In the genomic region with DNA sequence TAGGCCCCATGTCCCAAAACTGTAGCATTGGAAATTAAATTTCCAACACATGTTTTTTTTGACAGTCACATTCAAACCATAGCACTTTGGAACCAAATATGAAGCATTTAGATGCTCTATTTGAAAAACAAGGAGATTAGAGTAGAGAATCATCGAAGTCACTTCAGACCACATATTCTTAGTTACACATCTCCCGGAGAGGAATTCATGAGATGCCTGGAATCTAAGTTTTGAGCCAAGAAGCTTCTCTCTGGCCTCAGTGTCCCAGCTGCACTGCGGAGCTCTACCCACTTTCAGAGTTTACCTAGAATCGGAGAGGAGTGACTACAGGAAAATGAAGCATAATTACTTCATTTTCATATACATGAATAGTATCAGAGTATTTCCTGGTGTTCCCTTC, we compare ENCODE assay signal across 16 cellular contexts.
"Had no signal": no experiment of that assay in that cellular context is flagged by ENCODE, and none has a peak within 500 bp of the region (broad histone marks: within the 10 kb centered on the region; RNA-seq: fewer than 3 reads in every experiment).

No MANE protein-coding gene starts in this region.

- H3K9me3 Mint-ChIP-seq: activated CD4-positive, alpha-beta memory T cell treated with anti-CD3 and anti-CD28 coated beads, Interleukin-2, amount 10 ng/mL, durations not matched to agents 7 days and 5 days; immature natural killer cell; natural killer cell treated with Interleukin-12 subunit alpha and Interleukin-12 subunit beta and Interleukin-15 and Interleukin-18, amount 100 ng/mL, for 72 hours had no signal

- H3K9me3 ChIP-seq: mucosa of descending colon, sigmoid colon had no signal

- ATAC-seq: left colon, mucosa of descending colon had no signal

- H3K27me3 ChIP-seq: sigmoid colon had no signal

- H3K27ac Mint-ChIP-seq: activated CD4-positive, alpha-beta memory T cell treated with anti-CD3 and anti-CD28 coated beads, Interleukin-2, amount 10 ng/mL, durations not matched to agents 7 days and 5 days; activated naive CD8-positive, alpha-beta T cell; natural killer cell treated with Interleukin-12 subunit alpha and Interleukin-12 subunit beta and Interleukin-15 and Interleukin-18, amount 100 ng/mL, for 72 hours had no signal

- H3K4me3 Mint-ChIP-seq: activated CD4-positive, alpha-beta memory T cell treated with anti-CD3 and anti-CD28 coated beads, Interleukin-2, amount 10 ng/mL, durations not matched to agents 7 days and 5 days; activated naive CD8-positive, alpha-beta T cell; immature natural killer cell; natural killer cell treated with Interleukin-12 subunit alpha and Interleukin-12 subunit beta and Interleukin-15 and Interleukin-18, amount 100 ng/mL, for 72 hours had no signal

- H3K36me3 Mint-ChIP-seq: activated naive CD8-positive, alpha-beta T cell; natural killer cell treated with Interleukin-12 subunit alpha and Interleukin-12 subunit beta and Interleukin-15 and Interleukin-18, amount 100 ng/mL, for 72 hours had no signal

- H3K36me3 ChIP-seq: sigmoid colon had no signal

- H3K4me1 Mint-ChIP-seq: immature natural killer cell had no signal

- DNase-seq: activated CD4-positive, alpha-beta memory T cell treated with anti-CD3 and anti-CD28 coated beads, Interleukin-2, amount 10 ng/mL, durations not matched to agents 7 days and 5 days; activated CD4-positive, alpha-beta T cell treated with anti-CD3 and anti-CD28 coated beads for 1 hour; activated gamma-delta T cell; activated T-cell treated with anti-CD3 and anti-CD28 coated beads, Interleukin-2, amount 50 U/mL, for 48 hours; aorta; caudate nucleus; glutamatergic neuron; immature natural killer cell; left colon; mucosa of descending colon; sigmoid colon; stimulated activated CD4-positive, alpha-beta T cell treated with anti-CD3 and anti-CD28 coated beads, Interleukin-2, amount 100 ng/mL, for 48 hours; stimulated activated naive CD4-positive, alpha-beta T cell treated with Interleukin-2 at 50 U/mL for 16 hours; SW 1271 had no signal

- H3K27me3 Mint-ChIP-seq: activated CD4-positive, alpha-beta memory T cell treated with anti-CD3 and anti-CD28 coated beads, Interleukin-2, amount 10 ng/mL, durations not matched to agents 7 days and 5 days; activated naive CD8-positive, alpha-beta T cell had no signal

- H3K4me3 ChIP-seq: mucosa of descending colon, sigmoid colon had no signal
